ENCODE assay signal across 15 cellular contexts in the genomic region with DNA sequence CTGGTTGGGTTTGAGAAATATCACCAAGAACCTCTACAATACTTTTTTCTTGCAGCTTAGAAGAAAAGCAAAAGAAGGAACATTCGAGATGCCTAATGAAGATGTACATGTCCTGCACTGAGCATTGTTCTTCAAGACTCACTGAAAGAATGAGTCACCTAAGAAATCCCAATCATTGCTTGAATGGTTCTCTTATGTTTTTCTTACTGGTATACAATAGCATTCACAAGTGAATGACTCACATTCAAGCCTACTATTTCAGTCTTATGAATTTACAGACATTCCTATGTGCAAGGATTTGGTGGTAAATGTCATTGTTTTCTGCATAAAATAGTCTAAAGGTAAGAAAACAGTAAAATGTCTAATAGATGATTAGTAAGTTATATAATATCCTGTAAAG.
DNase-seq lines count a peak whose midpoint lies in the region; ATAC-seq and TF ChIP-seq lines count a peak whose summit lies in the region.
"Had no signal": no experiment of that assay in that cellular context is flagged by ENCODE, and none has a peak within 500 bp of the region (broad histone marks: within the 10 kb centered on the region; RNA-seq: fewer than 3 reads in every experiment).

No MANE protein-coding gene starts in this region.

- POLR2A ChIA-PET in RWPE1 (lab: Yijun Ruan, JAX; ENCODE audit: low non-redundant PET) = no interaction called here

- H3K4me2 ChIP-seq in fibroblast of lung (ENCODE audit: extremely low read depth, insufficient read depth, low read length) (no peak overlapping the region), skeletal muscle satellite cell (ENCODE audit: low read length) (peak overlapping the region; percentile 61), MM.1S (ENCODE audit: low read depth, low read length) (no peak overlapping the region)

- H3K9me3 ChIP-seq in fibroblast of lung (ENCODE audit: control insufficient read depth, insufficient read depth, low read depth, low read length) (no peaks in the 10 kb centered on the region), skeletal muscle satellite cell (replicated peaks; ENCODE audit: low read length) (no peaks in the 10 kb centered on the region), left ventricle myocardium inferior (replicated peaks) (no peaks in the 10 kb centered on the region), MM.1S (replicated peaks; ENCODE audit: insufficient read depth, low read length) (no peaks in the 10 kb centered on the region), tibial nerve (no peaks in the 10 kb centered on the region)
- H3K9me3 ChIP-seq: pancreas had no signal

- no peak for TF ChIP-seq CTCF in RWPE1 (conservative IDR thresholded peaks at IDR 0.05; ENCODE audit: low read depth)
- TF ChIP-seq CTCF in fibroblast of lung (conservative IDR thresholded peaks at IDR 0.05 in 1 of 2, IDR thresholded peaks at IDR 0.05 in 1 of 2; ENCODE audit: low read depth in 1 of 2, low read length in 2 of 2) = no peak
- no peak for TF ChIP-seq CTCF in left ventricle myocardium inferior (IDR thresholded peaks at IDR 0.05; ENCODE audit: borderline replicate concordance)
- no peak for TF ChIP-seq CTCF in MM.1S (IDR thresholded peaks at IDR 0.05; ENCODE audit: low read length)
- no peak for TF ChIP-seq CTCF in tibial nerve (IDR thresholded peaks at IDR 0.05)

- no peaks in the 10 kb centered on the region for H3K36me3 ChIP-seq in fibroblast of lung (ENCODE audit: control insufficient read depth, insufficient read depth, low read length)
- H3K36me3 ChIP-seq in skeletal muscle satellite cell (ENCODE audit: insufficient read depth, low read length) = no peaks in the 10 kb centered on the region
- H3K36me3 ChIP-seq in left ventricle myocardium inferior = no peaks in the 10 kb centered on the region
- no peaks in the 10 kb centered on the region for H3K36me3 ChIP-seq in MM.1S (replicated peaks; ENCODE audit: insufficient read depth, low read length)
- no peaks in the 10 kb centered on the region for H3K36me3 ChIP-seq in tibial nerve
- H3K36me3 ChIP-seq: pancreas had no signal

- H3K27me3 ChIP-seq in fibroblast of lung (ENCODE audit: control insufficient read depth, insufficient read depth, low read length) (no peaks in the 10 kb centered on the region), skeletal muscle satellite cell (ENCODE audit: control insufficient read depth, insufficient read depth, low read length) (no peaks in the 10 kb centered on the region), left ventricle myocardium inferior (ENCODE audit: low read depth) (no peaks in the 10 kb centered on the region), MM.1S (replicated peaks; ENCODE audit: insufficient read depth, low read length) (no peaks in the 10 kb centered on the region), tibial nerve (no peaks in the 10 kb centered on the region)
- H3K27me3 ChIP-seq: pancreas had no signal

- H4K20me1 ChIP-seq in fibroblast of lung (ENCODE audit: control insufficient read depth, extremely low read depth, insufficient read depth, low read length) (no peaks in the 10 kb centered on the region), MM.1S (ENCODE audit: insufficient read depth, low read length) (no peaks in the 10 kb centered on the region)

- TF ChIP-seq EP300 in tibial nerve (IDR thresholded peaks at IDR 0.05) = no peak

- H3K79me2 ChIP-seq in fibroblast of lung (ENCODE audit: control insufficient read depth, insufficient read depth, low read length) = no peaks in the 10 kb centered on the region
- H3K79me2 ChIP-seq in MM.1S (ENCODE audit: low read length) = no peaks in the 10 kb centered on the region

- peak; percentile 63 for DNase-seq in RWPE1 (ENCODE audit: low spot score)
- DNase-seq in fibroblast of lung (ENCODE audit: low read depth in 2 of 2) = peak; percentile 75 to 97
- no peak for DNase-seq in left ventricle myocardium inferior
- DNase-seq in MM.1S = no peak
- no peak for DNase-seq in tibial nerve (ENCODE audit: low spot score in 2 of 2)
- DNase-seq: activated CD4-positive, alpha-beta T cell treated with anti-CD3 and anti-CD28 coated beads, Interleukin-2, amount 10 ng/mL, durations not matched to agents 24 days and 14 days; activated naive CD4-positive, alpha-beta T cell treated with anti-CD3 and anti-CD28 coated beads for 36 hours; effector CD4-positive, alpha-beta T cell; NCI-H2227 treated with DMSO at 0.1 percent for 48 hours; pancreas; SIG-M5 had no signal

- intact Hi-C loops in left ventricle myocardium inferior (cut with micrococcal nuclease) = no loop called here

- ATAC-seq in GM21423 (IDR thresholded peaks at IDR 0.05; ENCODE audit: unreplicated experiment) (peak; percentile 43), GM21737 (IDR thresholded peaks at IDR 0.05; ENCODE audit: unreplicated experiment) (no peak)
- ATAC-seq: left lobe of liver, pancreas had no signal

- CTCF ChIA-PET in RWPE1 (lab: Yijun Ruan, JAX) = no interaction called here

- H3K4me3 ChIP-seq in fibroblast of lung (replicated peaks in 1 of 4; ENCODE audit: control extremely low read depth in 1 of 4, insufficient read depth in 1 of 4, low read depth in 3 of 4, low read length in 4 of 4) (no peak overlapping the region), skeletal muscle satellite cell (ENCODE audit: low read length) (no peak overlapping the region), left ventricle myocardium inferior (no peak overlapping the region), MM.1S (ENCODE audit: low read length) (no peak overlapping the region), tibial nerve (no peak overlapping the region)
- H3K4me3 ChIP-seq: pancreas had no signal

- no peak for TF ChIP-seq POLR2A in tibial nerve (IDR thresholded peaks at IDR 0.05)

- H3K9me2 ChIP-seq in MM.1S (replicated peaks; ENCODE audit: insufficient read depth, low read length) = no peaks in the 10 kb centered on the region

- H3K4me1 ChIP-seq in fibroblast of lung (ENCODE audit: control insufficient read depth, extremely low read depth, insufficient read depth, low read length) = no peaks in the 10 kb centered on the region
- H3K4me1 ChIP-seq in skeletal muscle satellite cell (ENCODE audit: control insufficient read depth, insufficient read depth, low read length) = peaks cover 21% of the 10 kb centered on the region
- peaks cover 14% of the 10 kb centered on the region for H3K4me1 ChIP-seq in left ventricle myocardium inferior
- no peaks in the 10 kb centered on the region for H3K4me1 ChIP-seq in MM.1S (ENCODE audit: low read length)
- H3K4me1 ChIP-seq in tibial nerve = no peaks in the 10 kb centered on the region
- H3K4me1 ChIP-seq: pancreas had no signal

- H3K27ac ChIP-seq in RWPE1 = no peak overlapping the region
- no peak overlapping the region for H3K27ac ChIP-seq in fibroblast of lung (ENCODE audit: insufficient read depth, low read length)
- H3K27ac ChIP-seq in left ventricle myocardium inferior (replicated peaks) = no peak overlapping the region
- no peak overlapping the region for H3K27ac ChIP-seq in MM.1S (ENCODE audit: low read length)
- no peak overlapping the region for H3K27ac ChIP-seq in tibial nerve
- H3K27ac ChIP-seq: pancreas had no signal

- no peaks in the 10 kb centered on the region for H3F3A ChIP-seq in MM.1S (ENCODE audit: insufficient read depth, low read length)

- H2AFZ ChIP-seq in fibroblast of lung (ENCODE audit: low read length) = no peak overlapping the region
- no peak overlapping the region for H2AFZ ChIP-seq in MM.1S (ENCODE audit: low read length)

- H3K9ac ChIP-seq in fibroblast of lung (ENCODE audit: insufficient read depth, low read length) (no peak overlapping the region), skeletal muscle satellite cell (ENCODE audit: low read depth, low read length) (peak overlapping the region; percentile 48), MM.1S (ENCODE audit: low read length) (no peak overlapping the region)

- 58 to 75% methylated on average over 1 of the region's 1 CpG for WGBS in tibial nerve, 2 donors

Comparison
In these comparisons a context has a peak if more than half of its experiments do, and no peak if none do; other contexts are left out.
1. DNase-seq: peak in RWPE1 (single experiment) and fibroblast of lung (2 of 2); none in left ventricle myocardium inferior (single experiment), MM.1S (single experiment) and tibial nerve (0 of 2).